10 cellular contexts compared by ENCODE assay signal in genomic region chr2:136765736-136766323, GRCh38. TPM values are rescaled to one million over a fixed set of nuclear protein-coding genes. Genes with fewer than 3 reads are reported as not detected.
DNase-seq lines count a peak whose midpoint lies in the region; ATAC-seq and TF ChIP-seq lines count a peak whose summit lies in the region.
"Had no signal": no experiment of that assay in that cellular context is flagged by ENCODE, and none has a peak within 500 bp of the region (broad histone marks: within the 10 kb centered on the region; RNA-seq: fewer than 3 reads in every experiment).

No MANE protein-coding gene starts in this region.

- H3K79me2 ChIP-seq in ACC112 (ENCODE audit: control insufficient read depth, insufficient read depth, low read length, unreplicated experiment) = no peaks in the 10 kb centered on the region

- H3K27me3 ChIP-seq in ACC112 (ENCODE audit: insufficient read depth, low read length) = peaks cover 64% of the 10 kb centered on the region

- DNase-seq in epithelial cell of proximal tubule (ENCODE audit: low read depth) (no peak), natural killer cell (no peak), C1 segment of cervical spinal cord (lab: John Stamatoyannopoulos, UW) (no peak), HCEC 1CT (no peak)
- DNase-seq: NCI-H187 had no signal

- H3K36me3 Mint-ChIP-seq in nephron (ENCODE audit: low read depth) (no peaks in the 10 kb centered on the region), natural killer cell (peaks cover 8% of the 10 kb centered on the region)

- no peak for TF ChIP-seq CTCF in epithelial cell of proximal tubule (conservative IDR thresholded peaks at IDR 0.05; ENCODE audit: low read depth, low read length)
- no peak for TF ChIP-seq CTCF in nephron (IDR thresholded peaks at IDR 0.05; ENCODE audit: unreplicated experiment in 3 of 3)
- TF ChIP-seq CTCF in natural killer cell (IDR thresholded peaks at IDR 0.05) = no peak

- H3K9me3 Mint-ChIP-seq in nephron = no peaks in the 10 kb centered on the region
- peaks cover 0 to 7% of the 10 kb centered on the region in 2 donors for H3K9me3 Mint-ChIP-seq in natural killer cell

- H3K27me3 Mint-ChIP-seq in nephron (ENCODE audit: low read depth) (peaks cover 98% of the 10 kb centered on the region), natural killer cell (ENCODE audit: low read depth in 2 of 2) (peaks cover 22 to 51% of the 10 kb centered on the region in 2 donors)

- H3K4me3 Mint-ChIP-seq in nephron = peak overlapping the region; percentile 84 to 90 (median 89)
- no peak overlapping the region for H3K4me3 Mint-ChIP-seq in natural killer cell

- H3K27ac Mint-ChIP-seq in nephron (no peak overlapping the region), natural killer cell (no peak overlapping the region)

- no peak overlapping the region for H3K27ac ChIP-seq in ACC112 (ENCODE audit: low read depth, low read length)

- ATAC-seq in HG03432 (IDR thresholded peaks at IDR 0.05; ENCODE audit: unreplicated experiment) (peak; percentile 38), natural killer cell (no peak), GM18870 (IDR thresholded peaks at IDR 0.05; ENCODE audit: unreplicated experiment) (no peak)
- ATAC-seq: HCT116 had no signal

- H3K36me3 ChIP-seq in ACC112 (ENCODE audit: insufficient read depth, low read length) = no peaks in the 10 kb centered on the region

- H3K4me1 ChIP-seq in ACC112 (ENCODE audit: control insufficient read depth, insufficient read depth, low read length, unreplicated experiment) = no peaks in the 10 kb centered on the region

- intact Hi-C loops in natural killer cell (cut with micrococcal nuclease) = no loop called here

- H2AFZ ChIP-seq in ACC112 (ENCODE audit: low read length, unreplicated experiment) = peak overlapping the region; percentile 10

- H3K4me3 ChIP-seq in ACC112 (ENCODE audit: low read depth, low read length) (peak overlapping the region; percentile 66), epithelial cell of proximal tubule (ENCODE audit: low read depth, low read length) (peak overlapping the region; percentile 49)

- H3K4me1 Mint-ChIP-seq in nephron (peaks cover 21% of the 10 kb centered on the region), natural killer cell (no peaks in the 10 kb centered on the region)

RNA-seq across cellular contexts. Expression of gene THSD7B, which starts 0.5 kb away (rescaled TPM):
- 0.81 and 1.4 TPM in 2 replicates for total RNA-seq in epithelial cell of proximal tubule
- not detected for total RNA-seq in natural killer cell
